ENCODE assay signal across 1 cellular context in genomic region chr12:73180734-73181133, GRCh38.
TF ChIP-seq lines count a peak whose summit lies in the region.

No MANE protein-coding gene starts in this region.

TF ChIP-seq in SK-N-SH treated with all-trans-retinoic acid at 6 μM for 48 hours, 23 proteins besides CTCF, POLR2A, EP300 and RAD21 (continued from another document):
- TF ChIP-seq PATZ1 (CRISPR knock-in tag; IDR thresholded peaks at IDR 0.05; ENCODE audit: borderline replicate concordance) (no peak), ZNF70 (CRISPR knock-in tag; IDR thresholded peaks at IDR 0.05) (no peak), SNAI2 (CRISPR knock-in tag; IDR thresholded peaks at IDR 0.05) (no peak), ZC3H10 (CRISPR knock-in tag; IDR thresholded peaks at IDR 0.05) (no peak), CSRNP3 (CRISPR knock-in tag; IDR thresholded peaks at IDR 0.05) (no peak), ZFP30 (CRISPR knock-in tag; IDR thresholded peaks at IDR 0.05) (no peak), PPARA (CRISPR knock-in tag; IDR thresholded peaks at IDR 0.05; ENCODE audit: borderline replicate concordance) (no peak), TOX (CRISPR knock-in tag; IDR thresholded peaks at IDR 0.05; ENCODE audit: borderline replicate concordance) (no peak), ESRRG (CRISPR knock-in tag; IDR thresholded peaks at IDR 0.05) (no peak)
